In the genomic region with DNA sequence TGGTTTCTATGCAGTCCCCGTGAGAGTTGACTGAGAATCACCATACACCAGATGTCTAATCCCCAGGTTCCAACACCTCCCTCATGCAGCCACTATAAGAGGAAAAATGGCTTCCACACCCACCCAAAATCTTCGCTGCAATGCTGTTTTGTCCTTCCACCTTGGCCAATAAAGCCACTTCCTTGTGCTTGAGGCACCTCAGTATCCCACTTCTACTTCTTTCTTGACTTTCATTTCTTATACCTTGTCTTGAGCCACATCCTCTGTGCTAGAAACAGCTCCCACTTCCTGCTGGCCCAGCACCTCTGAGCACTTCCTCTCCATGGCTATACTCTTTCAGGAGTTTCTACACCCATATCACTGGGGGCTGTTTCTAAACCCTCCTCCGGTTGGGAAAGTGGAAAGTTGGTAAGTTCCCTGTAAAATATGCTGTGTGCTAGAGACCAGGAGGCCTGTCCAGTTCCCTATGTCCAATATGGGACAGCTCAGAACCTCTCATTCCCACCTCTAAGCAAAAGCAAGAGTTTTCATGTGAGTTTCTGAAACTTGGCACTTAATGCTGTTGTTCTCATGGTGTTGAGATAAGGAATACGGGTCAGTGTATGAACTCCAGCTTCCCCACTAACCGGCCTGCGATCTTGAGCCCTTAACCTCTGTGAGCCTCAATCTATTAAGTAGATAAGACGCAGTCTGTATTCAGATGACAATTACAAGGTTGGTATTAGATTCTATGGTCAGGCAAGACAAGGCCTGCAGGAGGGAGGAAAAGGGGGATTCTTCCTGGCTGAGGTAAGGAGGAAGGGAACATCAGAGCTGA, we compare ENCODE assay signal across 10 cellular contexts.
DNase-seq lines count a peak whose midpoint lies in the region; ATAC-seq and TF ChIP-seq lines count a peak whose summit lies in the region.
"Had no signal": no experiment of that assay in that cellular context is flagged by ENCODE, and none has a peak within 500 bp of the region (broad histone marks: within the 10 kb centered on the region; RNA-seq: fewer than 3 reads in every experiment).

No MANE protein-coding gene starts in this region.

- no peak for TF ChIP-seq CTCF in vagina (IDR thresholded peaks at IDR 0.05)

- H3K4me1 ChIP-seq in BLaER1, result peaks cover 75% of the 10 kb centered on the region
- peaks cover 18% of the 10 kb centered on the region for H3K4me1 ChIP-seq in vagina
- H3K4me1 ChIP-seq in SJCRH30, result no peaks in the 10 kb centered on the region

- peak overlapping the region; percentile 35 for H3K4me3 Mint-ChIP-seq in activated CD8-positive, alpha-beta T cell treated with anti-CD3 and anti-CD28 coated beads, Interleukin-2, amount 10 ng/mL, durations not matched to agents 7 days and 5 days

- DNase-seq in activated CD8-positive, alpha-beta T cell treated with anti-CD3 and anti-CD28 coated beads, Interleukin-2, amount 10 ng/mL, durations not matched to agents 7 days and 5 days, result peak; percentile 68
- DNase-seq in vagina (ENCODE audit: extremely low spot score in 2 of 2), result no peak
- no peak for DNase-seq in SJCRH30
- DNase-seq in NCI-H128 (lab: John Stamatoyannopoulos, UW; ENCODE audit: unreplicated experiment), result no peak
- DNase-seq in stimulated activated CD4-positive, alpha-beta T cell treated with anti-CD3 and anti-CD28 coated beads, Interleukin-4, amount 100 ng/mL, for 4 hours, result no peak
- DNase-seq: activated CD4-positive, alpha-beta T cell treated with anti-CD3 and anti-CD28 coated beads for 4 hours; IMR-90 had no signal

- H3K27me3 Mint-ChIP-seq in activated CD8-positive, alpha-beta T cell treated with anti-CD3 and anti-CD28 coated beads, Interleukin-2, amount 10 ng/mL, durations not matched to agents 7 days and 5 days (ENCODE audit: low read depth), result no peaks in the 10 kb centered on the region

- CTCF ChIA-PET in activated CD8-positive, alpha-beta T cell treated with anti-CD3 and anti-CD28 coated beads, Interleukin-2, amount 10 ng/mL, durations not matched to agents 7 days and 5 days (lab: Charles Lee), result interaction anchor here (0.6 to 3.5 kb wide), 9 partner anchors 9 to 945 kb away, joined by 3 to 12 read pairs (median 5); no protein-coding TSS in a partner anchor

- no peaks in the 10 kb centered on the region for H3K9me3 ChIP-seq in BLaER1
- H3K9me3 ChIP-seq in vagina, result no peaks in the 10 kb centered on the region
- no peaks in the 10 kb centered on the region for H3K9me3 ChIP-seq in SJCRH30 (replicated peaks)

- H4K20me1 ChIP-seq in BLaER1, result no peaks in the 10 kb centered on the region

- peak; percentile 41 for ATAC-seq in GM19372 (IDR thresholded peaks at IDR 0.05; ENCODE audit: low read depth, unreplicated experiment)
- ATAC-seq in HG03354 (IDR thresholded peaks at IDR 0.05; ENCODE audit: poor library complexity, severe bottlenecking, unreplicated experiment), result peak; percentile 42
- ATAC-seq in activated CD8-positive, alpha-beta T cell treated with anti-CD3 and anti-CD28 coated beads, Interleukin-2, amount 10 ng/mL, durations not matched to agents 7 days and 5 days, result peak; percentile 85

- H3K4me3 ChIP-seq in BLaER1 (no peak overlapping the region), vagina (no peak overlapping the region), SJCRH30 (no peak overlapping the region)

- H3K27me3 ChIP-seq in BLaER1, result no peaks in the 10 kb centered on the region
- no peaks in the 10 kb centered on the region for H3K27me3 ChIP-seq in vagina
- H3K27me3 ChIP-seq in SJCRH30, result peaks cover 12% of the 10 kb centered on the region; the same call in 1 of the 2 replicates

- intact Hi-C loops in vagina (cut with DNase I), result no loop called here

- peak overlapping the region; percentile 54 for H3K4me2 ChIP-seq in BLaER1

- H3K4me1 Mint-ChIP-seq in activated CD8-positive, alpha-beta T cell treated with anti-CD3 and anti-CD28 coated beads, Interleukin-2, amount 10 ng/mL, durations not matched to agents 7 days and 5 days (ENCODE audit: low read depth), result peaks cover 92% of the 10 kb centered on the region

- peaks cover 51% of the 10 kb centered on the region for H3K36me3 Mint-ChIP-seq in activated CD8-positive, alpha-beta T cell treated with anti-CD3 and anti-CD28 coated beads, Interleukin-2, amount 10 ng/mL, durations not matched to agents 7 days and 5 days (ENCODE audit: low read depth)

- no peak overlapping the region for H3K9ac ChIP-seq in BLaER1

- peaks cover 16% of the 10 kb centered on the region for H3K9me3 Mint-ChIP-seq in activated CD8-positive, alpha-beta T cell treated with anti-CD3 and anti-CD28 coated beads, Interleukin-2, amount 10 ng/mL, durations not matched to agents 7 days and 5 days (ENCODE audit: insufficient read depth)

- H3K27ac ChIP-seq in BLaER1, result peak overlapping the region; percentile 3; the same call in 1 of the 2 replicates
- no peak overlapping the region for H3K27ac ChIP-seq in vagina
- H3K27ac ChIP-seq in SJCRH30, result no peak overlapping the region

- TF ChIP-seq POLR2A in vagina (IDR thresholded peaks at IDR 0.05), result no peak

- POLR2A ChIA-PET in activated CD8-positive, alpha-beta T cell treated with anti-CD3 and anti-CD28 coated beads, Interleukin-2, amount 10 ng/mL, durations not matched to agents 7 days and 5 days (lab: Charles Lee), result interaction anchor here (0.7 to 2.0 kb wide), 6 partner anchors 9 to 212 kb away, joined by 3 to 7 read pairs (median 4); partner anchors contain the start of gene ID2

- H3K36me3 ChIP-seq in BLaER1 (no peaks in the 10 kb centered on the region), vagina (no peaks in the 10 kb centered on the region), SJCRH30 (no peaks in the 10 kb centered on the region)

- H3K27ac Mint-ChIP-seq in activated CD8-positive, alpha-beta T cell treated with anti-CD3 and anti-CD28 coated beads, Interleukin-2, amount 10 ng/mL, durations not matched to agents 7 days and 5 days, result peak overlapping the region; percentile 89
